26 cellular contexts compared by ENCODE assay signal in the genomic region with DNA sequence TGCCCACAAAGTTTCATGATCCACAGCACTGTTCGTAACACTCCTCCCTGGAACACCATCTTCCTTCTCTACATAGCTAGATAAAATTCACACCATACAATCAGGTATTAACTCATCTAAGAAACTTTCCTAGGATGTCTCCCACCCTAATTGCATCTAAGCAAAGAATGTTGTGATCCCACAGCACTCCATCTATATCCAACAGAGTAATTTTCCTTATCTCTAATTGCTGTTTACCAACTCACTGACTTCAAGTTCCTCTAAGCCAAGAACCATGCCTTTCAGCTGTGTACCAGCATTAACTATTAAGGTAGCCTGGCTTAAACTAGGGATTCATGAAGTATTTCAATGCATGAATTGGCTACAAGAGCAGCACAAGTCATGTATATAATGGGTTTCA.
"Had no signal": no experiment of that assay in that cellular context is flagged by ENCODE, and none has a peak within 500 bp of the region (broad histone marks: within the 10 kb centered on the region; RNA-seq: fewer than 3 reads in every experiment).

No MANE protein-coding gene starts in this region.

- DNase-seq: hypothalamus; immature natural killer cell; kidney; left colon; left lung; lower lobe of right lung; mammary epithelial cell; mesenchymal stem cell; naive B cell; natural killer cell; nephron progenitor cell; ovary; retina; right cardiac atrium; spleen; stimulated activated CD4-positive, alpha-beta T cell treated with anti-CD3 and anti-CD28 coated beads, Interleukin-4, amount 100 ng/mL, for 24 hours; stimulated activated naive CD4-positive, alpha-beta T cell; substantia nigra; upper lobe of left lung had no signal

- H3K9me3 ChIP-seq: left lung, lower lobe of right lung, ovary, prostate gland, spleen, tibial nerve, upper lobe of left lung, vagina had no signal

- H3K36me3 ChIP-seq: ovary, prostate gland, vagina had no signal

- H3K4me1 ChIP-seq: left lung, lower lobe of right lung, prostate gland had no signal

- H3K4me1 Mint-ChIP-seq: immature natural killer cell, naive B cell, natural killer cell had no signal

- H3K9me3 Mint-ChIP-seq: mesothelial cell of epicardium; naive B cell; natural killer cell; nephron progenitor cell; stimulated activated effector memory CD8-positive, alpha-beta T cell treated with anti-CD3 and anti-CD28 coated beads, Interleukin-12 subunit alpha, Interleukin-12 subunit beta, amount 100 ng/mL, for 72 hours; stimulated activated naive CD8-positive, alpha-beta T cell treated with anti-CD3 and anti-CD28 coated beads, Interleukin-15, Interleukin-2, amounts not matched to agents 100 ng/mL and 50 ng/mL, for 24 hours had no signal

- H3K4me3 ChIP-seq: left lung, lower lobe of right lung, ovary, prostate gland, skin epidermis, spleen, tibial nerve, upper lobe of left lung, vagina had no signal

- H3K27me3 ChIP-seq: left lung, ovary, spleen, tibial nerve, upper lobe of left lung, vagina had no signal

- H3K4me3 Mint-ChIP-seq: immature natural killer cell; mesothelial cell of epicardium; naive B cell; natural killer cell; nephron progenitor cell; stimulated activated effector memory CD8-positive, alpha-beta T cell treated with anti-CD3 and anti-CD28 coated beads, Interleukin-12 subunit alpha, Interleukin-12 subunit beta, amount 100 ng/mL, for 72 hours; stimulated activated naive CD8-positive, alpha-beta T cell treated with anti-CD3 and anti-CD28 coated beads, Interleukin-15, Interleukin-2, amounts not matched to agents 100 ng/mL and 50 ng/mL, for 24 hours had no signal

- H3K36me3 Mint-ChIP-seq: naive B cell; natural killer cell; stimulated activated effector memory CD8-positive, alpha-beta T cell treated with anti-CD3 and anti-CD28 coated beads, Interleukin-12 subunit alpha, Interleukin-12 subunit beta, amount 100 ng/mL, for 72 hours had no signal

- H3K27ac Mint-ChIP-seq: immature natural killer cell; mesothelial cell of epicardium; naive B cell; natural killer cell; nephron progenitor cell; stimulated activated effector memory CD8-positive, alpha-beta T cell treated with anti-CD3 and anti-CD28 coated beads, Interleukin-12 subunit alpha, Interleukin-12 subunit beta, amount 100 ng/mL, for 72 hours; stimulated activated naive CD8-positive, alpha-beta T cell treated with anti-CD3 and anti-CD28 coated beads, Interleukin-15, Interleukin-2, amounts not matched to agents 100 ng/mL and 50 ng/mL, for 24 hours had no signal

- H3K27ac ChIP-seq: left lung, lower lobe of right lung, ovary, prostate gland, skin epidermis, spleen, tibial nerve, upper lobe of left lung, vagina had no signal
